Comparison of ENCODE assay signal across 9 cellular contexts in the genomic region with DNA sequence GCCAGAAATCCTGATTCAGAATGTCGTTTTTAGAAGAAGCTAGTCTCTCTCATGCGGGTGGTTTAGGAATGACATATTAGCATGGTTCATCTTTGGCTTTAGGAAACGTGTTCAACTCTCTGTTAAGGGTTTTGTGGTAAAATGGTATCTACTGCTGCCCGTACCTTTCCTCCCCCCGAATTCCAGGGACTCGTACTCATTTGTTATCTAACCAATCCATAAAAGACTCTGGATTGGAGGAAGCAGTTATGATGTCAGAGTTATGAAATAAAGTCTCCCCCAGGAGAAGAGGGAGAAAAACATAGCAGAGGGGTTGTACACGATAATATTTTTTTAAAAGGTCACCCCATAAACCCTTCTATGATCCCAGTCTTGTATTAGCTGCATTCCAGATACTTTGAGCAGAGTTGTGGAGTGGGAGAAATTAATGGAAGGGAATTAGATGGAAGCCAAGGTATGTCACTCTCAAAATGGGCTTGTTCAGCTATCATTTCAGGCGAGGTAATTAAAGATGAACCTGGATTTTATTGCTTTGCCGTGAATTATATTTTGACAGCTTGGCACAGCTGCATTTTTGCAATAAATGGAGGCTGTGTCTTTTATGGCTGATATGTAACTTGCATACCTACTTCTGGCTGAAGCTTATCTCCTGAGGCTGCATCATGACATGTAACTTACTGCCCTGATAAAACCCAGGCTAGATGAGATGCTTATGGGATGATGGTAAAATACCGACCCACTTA. TPM values are rescaled to one million over a fixed set of nuclear protein-coding genes. Genes with fewer than 3 reads are reported as not detected.
DNase-seq lines count a peak whose midpoint lies in the region; ATAC-seq and TF ChIP-seq lines count a peak whose summit lies in the region.
"Had no signal": no experiment of that assay in that cellular context is flagged by ENCODE, and none has a peak within 500 bp of the region (broad histone marks: within the 10 kb centered on the region; RNA-seq: fewer than 3 reads in every experiment).

No MANE protein-coding gene starts in this region.

- no peaks in the 10 kb centered on the region for H3K36me3 ChIP-seq in sigmoid colon

- peak; percentile 44 for DNase-seq in GM04503 (ENCODE audit: low read depth)
- peak; percentile 27 for DNase-seq in hepatic stellate cell (ENCODE audit: low spot score)
- DNase-seq in sigmoid colon: no peak
- DNase-seq in cerebellar cortex (ENCODE audit: low spot score): no peak
- DNase-seq in T-cell: no peak
- DNase-seq in iPS-NIHi7 (ENCODE audit: extremely low spot score): no peak
- DNase-seq: cerebellar nuclear complex had no signal

- no peaks in the 10 kb centered on the region for H3K4me1 Mint-ChIP-seq in T-cell

- peak overlapping the region in 3 of 4 donors; percentile 73 to 81 (median 74) for H3K27ac ChIP-seq in sigmoid colon

- peaks cover 0 to 69% (median 47%) of the 10 kb centered on the region in 4 donors for H3K4me1 ChIP-seq in sigmoid colon

- peak in 1 of 4 experiments; percentile 18 for TF ChIP-seq CTCF in sigmoid colon (IDR thresholded peaks at IDR 0.05)

- peak; percentile 42 for ATAC-seq in SK-N-SH treated with all-trans-retinoic acid at 6 μM for 48 hours
- no peak for ATAC-seq in T-cell (replicated peaks in 1 of 4)
- no peak for ATAC-seq in HG03469 (IDR thresholded peaks at IDR 0.05; ENCODE audit: unreplicated experiment)

- no peak overlapping the region for H3K4me3 ChIP-seq in sigmoid colon

- H3K9me3 ChIP-seq in sigmoid colon: no peaks in the 10 kb centered on the region

- H3K27me3 Mint-ChIP-seq in T-cell: peaks cover 0 to 9% of the 10 kb centered on the region in 2 donors

- no peaks in the 10 kb centered on the region for H3K27me3 ChIP-seq in sigmoid colon

- no peak overlapping the region for H3K4me3 Mint-ChIP-seq in T-cell

- intact Hi-C loops in sigmoid colon (cut with DNase I): loop anchor here (5.0 kb wide), 1 partner anchor 50 kb away; no protein-coding TSS in a partner anchor

- TF ChIP-seq EP300 in sigmoid colon (IDR thresholded peaks at IDR 0.05): no peak

- CTCF ChIA-PET in T-cell (lab: Charles Lee): interaction anchor here in 1 of 2 donors (0.6 kb wide), 1 partner anchor 270 kb away, joined by 3 read pairs; no protein-coding TSS in a partner anchor

- WGBS in sigmoid colon, 2 donors: 15 to 60% methylated on average over 10 of the region's 10 CpGs

- no peaks in the 10 kb centered on the region for H3K36me3 Mint-ChIP-seq in T-cell

- POLR2A ChIA-PET in T-cell (lab: Charles Lee): interaction anchor here in 1 of 2 donors (0.9 kb wide), 1 partner anchor 51 kb away, joined by 3 read pairs; no protein-coding TSS in a partner anchor

- no peak for TF ChIP-seq POLR2A in sigmoid colon (IDR thresholded peaks at IDR 0.05)

- H3K27ac Mint-ChIP-seq in T-cell: no peak overlapping the region

- no peaks in the 10 kb centered on the region for H3K9me3 Mint-ChIP-seq in T-cell

TF ChIP-seq in SK-N-SH treated with all-trans-retinoic acid at 6 μM for 48 hours, 23 proteins besides CTCF, POLR2A, EP300 and RAD21:
- TF ChIP-seq ISL1 (CRISPR knock-in tag; IDR thresholded peaks at IDR 0.05) (peak; percentile 81; the same call in 1 of the 2 replicates), PPARA (CRISPR knock-in tag; IDR thresholded peaks at IDR 0.05; ENCODE audit: borderline replicate concordance) (no peak), TOX (CRISPR knock-in tag; IDR thresholded peaks at IDR 0.05; ENCODE audit: borderline replicate concordance) (peak; percentile 1; the same call in 1 of the 2 replicates), ZNF8 (CRISPR knock-in tag; IDR thresholded peaks at IDR 0.05) (no peak)
- TF ChIP-seq, protein P1, sequence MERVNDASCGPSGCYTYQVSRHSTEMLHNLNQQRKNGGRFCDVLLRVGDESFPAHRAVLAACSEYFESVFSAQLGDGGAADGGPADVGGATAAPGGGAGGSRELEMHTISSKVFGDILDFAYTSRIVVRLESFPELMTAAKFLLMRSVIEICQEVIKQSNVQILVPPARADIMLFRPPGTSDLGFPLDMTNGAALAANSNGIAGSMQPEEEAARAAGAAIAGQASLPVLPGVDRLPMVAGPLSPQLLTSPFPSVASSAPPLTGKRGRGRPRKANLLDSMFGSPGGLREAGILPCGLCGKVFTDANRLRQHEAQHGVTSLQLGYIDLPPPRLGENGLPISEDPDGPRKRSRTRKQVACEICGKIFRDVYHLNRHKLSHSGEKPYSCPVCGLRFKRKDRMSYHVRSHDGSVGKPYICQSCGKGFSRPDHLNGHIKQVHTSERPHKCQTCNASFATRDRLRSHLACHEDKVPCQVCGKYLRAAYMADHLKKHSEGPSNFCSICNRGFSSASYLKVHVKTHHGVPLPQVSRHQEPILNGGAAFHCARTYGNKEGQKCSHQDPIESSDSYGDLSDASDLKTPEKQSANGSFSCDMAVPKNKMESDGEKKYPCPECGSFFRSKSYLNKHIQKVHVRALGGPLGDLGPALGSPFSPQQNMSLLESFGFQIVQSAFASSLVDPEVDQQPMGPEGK (CRISPR knock-in tag; IDR thresholded peaks at IDR 0.05; ENCODE audit: borderline replicate concordance): peak; percentile 26; the same call in 1 of the 2 replicates

RNA-seq across cellular contexts. Expression of gene RAI14, which starts 31.3 kb away (rescaled TPM):
- total RNA-seq in sigmoid colon (10 to 100 TPM; 23.4 to 89.5 (median 53.4) TPM), T-cell (1 to 10 TPM in 2 of 5 donors, under 1 TPM in 3; 0.59 to 2.2 (median 0.96) TPM)
- polyA plus RNA-seq in sigmoid colon: 10 to 100 TPM in 2 of 3 donors, 1 to 10 TPM in 1; 6.7 to 17.6 (median 13.2) TPM

Comparison
In these comparisons a context has a peak if more than half of its experiments do, and no peak if none do; other contexts are left out.
1. DNase-seq: peak in GM04503 (single experiment) and hepatic stellate cell (single experiment); none in sigmoid colon (single experiment), cerebellar cortex (single experiment), T-cell (0 of 34) and iPS-NIHi7 (single experiment).
2. RNA of gene RAI14, which starts 31.3 kb away (total RNA-seq): 23.4 to 89.5 TPM in sigmoid colon; 0.59 to 2.2 TPM in T-cell; every median in the first group is over 4 times any median in the second.